Comparison of ENCODE assay signal across 11 cellular contexts in genomic region chr2:233165543-233165894, GRCh38.
"Had no signal": no experiment of that assay in that cellular context is flagged by ENCODE, and none has a peak within 500 bp of the region (broad histone marks: within the 10 kb centered on the region; RNA-seq: fewer than 3 reads in every experiment).

No MANE protein-coding gene starts in this region.

- H3K36me3 Mint-ChIP-seq: activated naive CD8-positive, alpha-beta T cell had no signal

- H3K27ac ChIP-seq: tibial artery, WERI-Rb-1 had no signal

- H3K27me3 Mint-ChIP-seq: activated CD4-positive, alpha-beta T cell treated with anti-CD3 and anti-CD28 coated beads, Interleukin-2, amount 10 ng/mL, durations not matched to agents 7 days and 5 days; activated naive CD8-positive, alpha-beta T cell; naive B cell had no signal

- H3K36me3 ChIP-seq: tibial artery had no signal

- H3K9me3 Mint-ChIP-seq: activated CD4-positive, alpha-beta T cell treated with anti-CD3 and anti-CD28 coated beads, Interleukin-2, amount 10 ng/mL, durations not matched to agents 7 days and 5 days; naive B cell had no signal

- H3K9me3 ChIP-seq: tibial artery had no signal

- DNase-seq: activated T-cell treated with anti-CD3 and anti-CD28 coated beads, Interleukin-2, amount 50 U/mL, for 1 hour; anterior cingulate cortex; hypothalamus; naive B cell; posterior cingulate gyrus; stimulated activated CD4-positive, alpha-beta T cell treated with anti-CD3 and anti-CD28 coated beads, Interleukin-4, amount 100 ng/mL, for 4 hours; WERI-Rb-1 had no signal

- H3K4me3 Mint-ChIP-seq: activated CD4-positive, alpha-beta T cell treated with anti-CD3 and anti-CD28 coated beads, Interleukin-2, amount 10 ng/mL, durations not matched to agents 7 days and 5 days; activated naive CD8-positive, alpha-beta T cell had no signal

- H3K4me3 ChIP-seq: lung, tibial artery had no signal

- H3K27ac Mint-ChIP-seq: activated CD4-positive, alpha-beta T cell treated with anti-CD3 and anti-CD28 coated beads, Interleukin-2, amount 10 ng/mL, durations not matched to agents 7 days and 5 days; activated naive CD8-positive, alpha-beta T cell had no signal
